In the genomic region with DNA sequence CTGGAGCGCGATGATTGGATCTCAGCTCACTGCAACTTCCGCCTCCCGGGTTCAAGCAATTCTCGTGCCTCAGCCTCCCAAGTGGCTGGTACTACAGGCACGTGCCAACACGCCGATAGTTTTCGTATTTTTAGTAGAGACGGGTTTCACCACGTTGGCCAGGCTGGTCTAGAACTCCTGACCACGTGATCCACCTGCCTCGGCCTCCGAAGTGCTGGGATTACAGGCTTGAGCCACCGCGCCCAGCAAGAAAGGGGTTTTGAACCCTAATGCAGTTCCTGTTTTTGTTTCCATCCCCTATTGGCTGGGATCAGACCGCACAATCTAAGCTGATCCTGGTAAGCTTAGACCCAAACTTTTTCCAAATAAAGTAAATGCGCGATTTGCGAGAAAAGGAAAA, we compare ENCODE assay signal across 8 cellular contexts. TPM values are rescaled to one million over a fixed set of nuclear protein-coding genes. Genes with fewer than 3 reads are reported as not detected.
DNase-seq lines count a peak whose midpoint lies in the region; ATAC-seq and TF ChIP-seq lines count a peak whose summit lies in the region.

No MANE protein-coding gene starts in this region.

- H3K4me3 Mint-ChIP-seq in activated CD4-positive, alpha-beta memory T cell treated with anti-CD3 and anti-CD28 coated beads for 36 hours: peak overlapping the region; percentile 91

- WGBS in heart right ventricle, 2 donors: 19 to 31% methylated on average over 20 of the region's 20 CpGs
- WGBS in psoas muscle, 3 donors: 28 to 38% (median 33%) methylated on average over 20 of the region's 20 CpGs

- peaks cover 53% of the 10 kb centered on the region for H3K79me2 ChIP-seq in DOHH2 (ENCODE audit: control insufficient read depth, low read length)

- peaks cover 45% of the 10 kb centered on the region for H3K4me1 Mint-ChIP-seq in activated CD4-positive, alpha-beta memory T cell treated with anti-CD3 and anti-CD28 coated beads for 36 hours (ENCODE audit: low read depth)

- peaks cover 56% of the 10 kb centered on the region for H3K36me3 Mint-ChIP-seq in activated CD4-positive, alpha-beta memory T cell treated with anti-CD3 and anti-CD28 coated beads for 36 hours

- no peaks in the 10 kb centered on the region for H3K27me3 Mint-ChIP-seq in activated CD4-positive, alpha-beta memory T cell treated with anti-CD3 and anti-CD28 coated beads for 36 hours

- peaks cover 25% of the 10 kb centered on the region for H3K36me3 ChIP-seq in DOHH2 (ENCODE audit: control insufficient read depth, low read length)
- peaks cover 0 to 45% (median 10%) of the 10 kb centered on the region in 9 donors for H3K36me3 ChIP-seq in heart right ventricle
- peaks cover 4 to 27% of the 10 kb centered on the region in 2 donors for H3K36me3 ChIP-seq in psoas muscle (ENCODE audit: insufficient read depth in 1 of 2, low read depth in 1 of 2)

- H3K27me3 ChIP-seq in DOHH2 (ENCODE audit: control insufficient read depth, low read length) (no peaks in the 10 kb centered on the region), heart right ventricle (no peaks in the 10 kb centered on the region), psoas muscle (ENCODE audit: insufficient read depth in 3 of 3, low read length in 2 of 3) (no peaks in the 10 kb centered on the region)

- H3K4me1 ChIP-seq in DOHH2 (ENCODE audit: control insufficient read depth, low read length) (peaks cover 9% of the 10 kb centered on the region; the same call in 1 of the 2 replicates), heart right ventricle (peaks cover 0 to 57% (median 33%) of the 10 kb centered on the region in 9 donors), psoas muscle (peaks cover 24% of the 10 kb centered on the region)

- TF ChIP-seq CTCF in DOHH2 (IDR thresholded peaks at IDR 0.05; ENCODE audit: low read depth, low read length, poor library complexity, severe bottlenecking): no peak
- no peak for TF ChIP-seq CTCF in heart right ventricle (IDR thresholded peaks at IDR 0.05)
- no peak for TF ChIP-seq CTCF in psoas muscle (IDR thresholded peaks at IDR 0.05)
- TF ChIP-seq CTCF in GM20000 (IDR thresholded peaks at IDR 0.05; ENCODE audit: extremely low read depth, missing control alignments): no peak

- H3K9me3 Mint-ChIP-seq in activated CD4-positive, alpha-beta memory T cell treated with anti-CD3 and anti-CD28 coated beads for 36 hours: peaks cover 40% of the 10 kb centered on the region

- peak in 1 of 8 donors; percentile 10 for ATAC-seq in heart right ventricle
- ATAC-seq in psoas muscle: peak in 1 of 4 donors; percentile 23

- peak overlapping the region; percentile 84 for H3K4me3 ChIP-seq in DOHH2 (ENCODE audit: low read length)
- peak overlapping the region; percentile 57 to 88 (median 78) for H3K4me3 ChIP-seq in heart right ventricle
- H3K4me3 ChIP-seq in psoas muscle: peak overlapping the region; percentile 88

- H4K20me1 ChIP-seq in DOHH2 (ENCODE audit: control insufficient read depth, insufficient read depth, low read depth, low read length): no peaks in the 10 kb centered on the region

- H3K9me3 ChIP-seq in DOHH2 (ENCODE audit: control insufficient read depth, insufficient read depth, low read length) (peaks cover 36% of the 10 kb centered on the region), heart right ventricle (peaks cover 0 to 45% (median 0%) of the 10 kb centered on the region in 11 donors), psoas muscle (peaks cover 3% of the 10 kb centered on the region)

- no peaks in the 10 kb centered on the region for H3K9me2 ChIP-seq in DOHH2 (replicated peaks; ENCODE audit: control insufficient read depth, low read length)

- no peak overlapping the region for H3K27ac Mint-ChIP-seq in activated CD4-positive, alpha-beta memory T cell treated with anti-CD3 and anti-CD28 coated beads for 36 hours

- no peaks in the 10 kb centered on the region for H3F3A ChIP-seq in DOHH2 (ENCODE audit: control insufficient read depth, insufficient read depth)

- H3K4me2 ChIP-seq in DOHH2 (ENCODE audit: low read length): peak overlapping the region; percentile 60

- POLR2A ChIA-PET in activated CD4-positive, alpha-beta memory T cell treated with anti-CD3 and anti-CD28 coated beads for 36 hours (lab: Charles Lee): interaction anchor here (1.3 to 1.6 kb wide), 3 partner anchors 95 to 360 kb away, joined by 5 to 7 read pairs (median 5); a partner anchor contains a TSS

- CTCF ChIA-PET in activated CD4-positive, alpha-beta memory T cell treated with anti-CD3 and anti-CD28 coated beads for 36 hours (lab: Charles Lee): interaction anchor here (0.6 kb wide), 2 partner anchors 300 to 381 kb away, joined by 3 read pairs; no protein-coding TSS in a partner anchor

- no peak for DNase-seq in activated CD4-positive, alpha-beta memory T cell treated with anti-CD3 and anti-CD28 coated beads for 36 hours
- DNase-seq in heart right ventricle (no peak), psoas muscle (no peak), posterior vena cava (ENCODE audit: low spot score) (no peak), GM20000 (ENCODE audit: low spot score) (no peak), NCI-H345 treated with DMSO at 0.1 percent for 48 hours (lab: John Stamatoyannopoulos, UW; ENCODE audit: unreplicated experiment) (no peak)
- DNase-seq in activated CD4-positive, alpha-beta T cell treated with anti-CD3 and anti-CD28 coated beads, Interleukin-2, amount 50 U/mL, for 48 hours: no peak

- H3K27ac ChIP-seq in DOHH2 (ENCODE audit: low read depth, low read length) (no peak overlapping the region), heart right ventricle (peak overlapping the region; percentile 62 to 95 (median 89)), psoas muscle (peak overlapping the region; percentile 95)

- intact Hi-C loops in activated CD4-positive, alpha-beta memory T cell treated with anti-CD3 and anti-CD28 coated beads for 36 hours (cut with micrococcal nuclease): loop anchor here (5.0 to 10.0 kb wide), 4 partner anchors 93 to 423 kb away; a partner anchor contains a TSS
- intact Hi-C loops in heart right ventricle (cut with DNase I): loop anchor here in 4 of 10 donors (5.0 to 10.0 kb wide), 5 partner anchors 93 to 262 kb away; a partner anchor contains a TSS
- intact Hi-C loops in psoas muscle (cut with DNase I): loop anchor here in 1 of 2 donors (10.0 kb wide), 1 partner anchor 114 kb away; a partner anchor contains a TSS
- intact Hi-C loops in posterior vena cava (cut with DNase I): no loop called here

RNA-seq across cellular contexts. Expression of a gene that starts 0.9 kb away (rescaled TPM):
- 10 to 100 TPM in 1 of 2 experiments, 1 to 10 TPM in 1; 8.7 to 12.5 TPM for total RNA-seq in activated CD4-positive, alpha-beta memory T cell treated with anti-CD3 and anti-CD28 coated beads for 36 hours
- 10 to 100 TPM in 3 of 10 donors, 1 to 10 TPM in 7; 7.4 to 12.5 (median 9.2) TPM for total RNA-seq in heart right ventricle
- polyA plus RNA-seq in heart right ventricle: 1 to 10 TPM; 2.5 to 2.8 TPM
- total RNA-seq in psoas muscle: 10 to 100 TPM in 1 of 4 donors, 1 to 10 TPM in 3; 7.5 to 12.7 (median 8.2) TPM
- polyA plus RNA-seq in psoas muscle: 1 to 10 TPM; 2.4 to 6.8 (median 2.5) TPM
- 10 to 100 TPM; 16.1 to 18.0 TPM for total RNA-seq in posterior vena cava
